Comparison of ENCODE assay signal across 15 cellular contexts in genomic region chr17:17736205-17737183, GRCh38. TPM values are rescaled to one million over a fixed set of nuclear protein-coding genes. Genes with fewer than 3 reads are reported as not detected.
DNase-seq lines count a peak whose midpoint lies in the region; ATAC-seq, FAIRE-seq and TF ChIP-seq lines count a peak whose summit lies in the region.
"Had no signal": no experiment of that assay in that cellular context is flagged by ENCODE, and none has a peak within 500 bp of the region (broad histone marks: within the 10 kb centered on the region; RNA-seq: fewer than 3 reads in every experiment).

No MANE protein-coding gene starts in this region.

- H3K4me2 ChIP-seq in neural progenitor cell: no peak overlapping the region

- peaks cover 57% of the 10 kb centered on the region for H3K4me1 ChIP-seq in CD8-positive, alpha-beta T cell (ENCODE audit: insufficient read depth, low read length)
- H3K4me1 ChIP-seq in neural progenitor cell: peaks cover 36% of the 10 kb centered on the region

- H2AFZ ChIP-seq in neural progenitor cell (replicated peaks): no peak overlapping the region

- FAIRE-seq in RCC 7860 (lab: Jason Lieb, UNC): no peak

- H3K27me3 Mint-ChIP-seq in CD8-positive, alpha-beta T cell (ENCODE audit: low read depth): no peaks in the 10 kb centered on the region
- H3K27me3 Mint-ChIP-seq in HFFc6 (ENCODE audit: insufficient read depth): no peaks in the 10 kb centered on the region; the same call in 1 of the 2 replicates
- H3K27me3 Mint-ChIP-seq in neural progenitor cell (ENCODE audit: insufficient read depth, low read depth): peaks cover 4% of the 10 kb centered on the region

- no peak overlapping the region for H3K27ac ChIP-seq in CD8-positive, alpha-beta T cell (ENCODE audit: low read depth, low read length)
- peak overlapping the region; percentile 62 for H3K27ac ChIP-seq in caudate nucleus (ENCODE audit: low read depth, low read length)
- no peak overlapping the region for H3K27ac ChIP-seq in neural progenitor cell

- CTCF ChIA-PET in CD8-positive, alpha-beta T cell (lab: Charles Lee): interaction anchor here (0.7 to 1.1 kb wide), 2 partner anchors 8 to 124 kb away, joined by 3 to 5 read pairs; no protein-coding TSS in a partner anchor

- no peaks in the 10 kb centered on the region for H3K27me3 ChIP-seq in CD8-positive, alpha-beta T cell (ENCODE audit: insufficient read depth, low read length)
- peaks cover 5% of the 10 kb centered on the region for H3K27me3 ChIP-seq in neural progenitor cell

- peak overlapping the region; percentile 46 for H3K27ac Mint-ChIP-seq in CD8-positive, alpha-beta T cell
- H3K27ac Mint-ChIP-seq in HFFc6: peak overlapping the region; percentile 8
- peak overlapping the region; percentile 27 for H3K27ac Mint-ChIP-seq in neural progenitor cell

- no peak overlapping the region for H3K4me3 Mint-ChIP-seq in CD8-positive, alpha-beta T cell
- H3K4me3 Mint-ChIP-seq in HFFc6 (peak overlapping the region; percentile 7; the same call in 1 of the 2 replicates), neural progenitor cell (no peak overlapping the region)

- POLR2A ChIA-PET in CD8-positive, alpha-beta T cell (lab: Charles Lee): interaction anchor here (1.8 kb wide), 1 partner anchor 14 kb away, joined by 4 read pairs; no protein-coding TSS in a partner anchor

- no peak for ATAC-seq in CD8-positive, alpha-beta T cell
- no peak for ATAC-seq in GM18868 (IDR thresholded peaks at IDR 0.05; ENCODE audit: unreplicated experiment)
- ATAC-seq in GM19463 (IDR thresholded peaks at IDR 0.05; ENCODE audit: unreplicated experiment): no peak

- no peak overlapping the region for H3K4me3 ChIP-seq in CD8-positive, alpha-beta T cell (ENCODE audit: low read depth, low read length)
- H3K4me3 ChIP-seq in neural progenitor cell: no peak overlapping the region

- no peaks in the 10 kb centered on the region for H3K36me3 ChIP-seq in CD8-positive, alpha-beta T cell (ENCODE audit: insufficient read depth, low read length)
- H3K36me3 ChIP-seq in neural progenitor cell: no peaks in the 10 kb centered on the region

- peaks cover 12% of the 10 kb centered on the region for H3K36me3 Mint-ChIP-seq in CD8-positive, alpha-beta T cell
- H3K36me3 Mint-ChIP-seq in HFFc6 (ENCODE audit: low read depth): peaks cover 5% of the 10 kb centered on the region; the same call in 1 of the 2 replicates
- peaks cover 6% of the 10 kb centered on the region for H3K36me3 Mint-ChIP-seq in neural progenitor cell

- peaks cover 16% of the 10 kb centered on the region for H3F3A ChIP-seq in neural progenitor cell (ENCODE audit: low read depth)

- intact Hi-C loops in CD8-positive, alpha-beta T cell (cut with DNase I, micrococcal nuclease): no loop called here

- no peaks in the 10 kb centered on the region for H3K9me3 ChIP-seq in CD8-positive, alpha-beta T cell (ENCODE audit: low read length)
- no peaks in the 10 kb centered on the region for H3K9me3 ChIP-seq in neural progenitor cell (ENCODE audit: low read depth)

- no peak overlapping the region for H3K9ac ChIP-seq in neural progenitor cell

- peaks cover 4% of the 10 kb centered on the region for H3K79me2 ChIP-seq in neural progenitor cell (ENCODE audit: low read depth)

- peaks cover 43% of the 10 kb centered on the region for H3K4me1 Mint-ChIP-seq in CD8-positive, alpha-beta T cell (ENCODE audit: low read depth)
- H3K4me1 Mint-ChIP-seq in HFFc6 (ENCODE audit: low read depth) (peaks cover 68% of the 10 kb centered on the region), neural progenitor cell (peaks cover 59% of the 10 kb centered on the region)

- DNase-seq in CD8-positive, alpha-beta T cell: no peak
- DNase-seq in HFFc6 (no peak), caudate nucleus (lab: John Stamatoyannopoulos, UW) (no peak), neural progenitor cell (ENCODE audit: low spot score) (no peak), RCC 7860 (ENCODE audit: low spot score) (no peak)
- DNase-seq: activated T-cell treated with anti-CD3 and anti-CD28 coated beads, Interleukin-2, amount 50 U/mL, for 1 hour; anterior cingulate cortex; effector CD8-positive, alpha-beta T cell; foreskin melanocyte; HCEC 1CT; MM.1S; stimulated activated CD4-positive, alpha-beta T cell treated with anti-CD3 and anti-CD28 coated beads, Interleukin-4, amount 100 ng/mL, for 1 hour; stimulated activated naive CD4-positive, alpha-beta T cell had no signal

- no peaks in the 10 kb centered on the region for H3K9me3 Mint-ChIP-seq in CD8-positive, alpha-beta T cell
- no peaks in the 10 kb centered on the region for H3K9me3 Mint-ChIP-seq in HFFc6
- H3K9me3 Mint-ChIP-seq in neural progenitor cell: no peaks in the 10 kb centered on the region

- peaks cover 99% of the 10 kb centered on the region for H4K20me1 ChIP-seq in neural progenitor cell (ENCODE audit: low read depth)

- no peak for TF ChIP-seq CTCF in CD8-positive, alpha-beta T cell (IDR thresholded peaks at IDR 0.05)
- no peak for TF ChIP-seq CTCF in HFFc6 (IDR thresholded peaks at IDR 0.05)
- TF ChIP-seq CTCF in neural progenitor cell (IDR thresholded peaks at IDR 0.05): no peak

RNA-seq across cellular contexts. Expression of gene RAI1, which starts 55.2 kb away (rescaled TPM):
- 10 to 100 TPM; 22.9 to 23.5 TPM for total RNA-seq in CD8-positive, alpha-beta T cell
- 10 to 100 TPM; 26.9 to 29.3 (median 29.0) TPM for total RNA-seq in HFFc6 (2021; fragmentation: NEBNext Ultra II Directional; extraction: Animal tissue kit (Norgen Biotek cat#: 25700))
- total RNA-seq in neural progenitor cell (ENCODE audit: low replicate concordance): 18.0 and 27.4 TPM in 2 replicates
